ENCODE assay signal across 16 cellular contexts in the genomic region with DNA sequence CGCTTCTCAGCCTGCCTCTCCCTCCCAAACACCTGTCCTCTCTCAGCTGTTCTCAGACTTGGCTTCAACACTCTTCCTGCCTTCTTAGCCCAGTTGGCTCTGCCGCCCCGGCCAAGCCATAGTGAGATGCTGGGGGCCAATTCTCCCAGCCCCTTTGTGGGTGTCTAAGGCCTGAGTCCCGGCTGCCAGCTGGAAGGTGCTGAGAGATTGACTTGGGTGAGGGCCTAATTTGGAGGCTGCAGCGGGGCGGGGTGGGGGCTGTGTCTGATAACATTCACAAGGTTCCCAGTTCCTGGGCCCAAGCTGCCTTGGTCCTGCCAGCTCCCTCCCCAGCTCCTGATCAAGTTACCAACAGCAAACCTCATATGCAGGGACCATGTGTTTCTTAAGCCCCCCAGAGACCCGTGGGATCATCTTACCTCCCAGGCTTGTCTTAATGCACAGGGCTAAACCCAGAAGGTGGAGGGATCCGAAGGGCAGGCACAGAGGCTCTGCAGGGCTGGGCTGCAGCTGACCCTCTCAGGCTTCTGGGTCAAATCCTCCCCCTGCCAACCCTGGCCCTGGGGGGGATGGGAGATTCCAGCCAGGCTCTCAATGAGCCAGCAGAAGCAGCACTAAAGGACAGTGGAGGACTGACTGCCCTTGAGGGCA. TPM values are rescaled to one million over a fixed set of nuclear protein-coding genes. Genes with fewer than 3 reads are reported as not detected.
A peak's percentile ranks its signal among the peaks of the same experiment; 100 is the strongest.
DNase-seq lines count a peak whose midpoint lies in the region; ATAC-seq and TF ChIP-seq lines count a peak whose summit lies in the region.
"Had no signal": no experiment of that assay in that cellular context is flagged by ENCODE, and none has a peak within 500 bp of the region (broad histone marks: within the 10 kb centered on the region; RNA-seq: fewer than 3 reads in every experiment).

No MANE protein-coding gene starts in this region.

- TF ChIP-seq POLR2A in esophagus squamous epithelium (IDR thresholded peaks at IDR 0.05) = no peak

- H3K4me3 ChIP-seq in esophagus squamous epithelium (no peak overlapping the region), SK-N-SH (ENCODE audit: low read depth in 2 of 2, low read length in 1 of 2) (no peak overlapping the region)
- no peak overlapping the region for H3K4me3 ChIP-seq in CD8-positive, alpha-beta memory T cell (ENCODE audit: low read length)
- H3K4me3 ChIP-seq: tibial artery had no signal

- no peaks in the 10 kb centered on the region for H3K79me2 ChIP-seq in SK-N-SH (ENCODE audit: insufficient read depth)

- no peak overlapping the region for H3K4me2 ChIP-seq in SK-N-SH

- no peaks in the 10 kb centered on the region for H4K20me1 ChIP-seq in SK-N-SH (ENCODE audit: insufficient read depth)

- H3K27me3 ChIP-seq in esophagus squamous epithelium (no peaks in the 10 kb centered on the region), SK-N-SH (ENCODE audit: insufficient read depth) (no peaks in the 10 kb centered on the region), foreskin keratinocyte (no peaks in the 10 kb centered on the region)
- H3K27me3 ChIP-seq in CD8-positive, alpha-beta memory T cell (ENCODE audit: insufficient read depth, low read length, poor library complexity, severe bottlenecking) = no peaks in the 10 kb centered on the region
- H3K27me3 ChIP-seq: tibial artery had no signal

- H3K36me3 ChIP-seq in esophagus squamous epithelium (peaks cover 0 to 16% (median 6%) of the 10 kb centered on the region in 3 donors), SK-N-SH (replicated peaks in 1 of 2; ENCODE audit: control insufficient read depth in 1 of 2, insufficient read depth in 2 of 2, low read length in 1 of 2) (no peaks in the 10 kb centered on the region)
- no peaks in the 10 kb centered on the region for H3K36me3 ChIP-seq in CD8-positive, alpha-beta memory T cell (ENCODE audit: insufficient read depth, low read length)

- H3F3A ChIP-seq in SK-N-SH (replicated peaks; ENCODE audit: insufficient read depth) = no peaks in the 10 kb centered on the region

- H2AFZ ChIP-seq in SK-N-SH (ENCODE audit: low read depth) = no peak overlapping the region

- H3K36me3 Mint-ChIP-seq in CD14-positive monocyte = peaks cover 27 to 36% of the 10 kb centered on the region in 2 donors
- peaks cover 0 to 2% (median 0%) of the 10 kb centered on the region in 3 donors for H3K36me3 Mint-ChIP-seq in CD8-positive, alpha-beta memory T cell

- TF ChIP-seq EP300 in SK-N-SH (IDR thresholded peaks at IDR 0.05; ENCODE audit: borderline replicate concordance in 1 of 2, low read depth in 1 of 2, low read length in 1 of 2) = no peak

- TF ChIP-seq RAD21 in SK-N-SH (IDR thresholded peaks at IDR 0.05; ENCODE audit: low read length) = no peak

- H3K4me1 Mint-ChIP-seq in CD14-positive monocyte = peaks cover 5% of the 10 kb centered on the region
- peaks cover 0 to 1% (median 0%) of the 10 kb centered on the region in 3 donors for H3K4me1 Mint-ChIP-seq in CD8-positive, alpha-beta memory T cell

- peaks cover 9 to 71% (median 23%) of the 10 kb centered on the region in 3 donors for H3K4me1 ChIP-seq in esophagus squamous epithelium
- no peaks in the 10 kb centered on the region for H3K4me1 ChIP-seq in CD8-positive, alpha-beta memory T cell (ENCODE audit: insufficient read depth, low read length)
- no peaks in the 10 kb centered on the region for H3K4me1 ChIP-seq in SK-N-SH (ENCODE audit: control insufficient read depth in 1 of 2, insufficient read depth in 2 of 2, low read depth in 1 of 2, low read length in 1 of 2)
- peaks cover 10% of the 10 kb centered on the region for H3K4me1 ChIP-seq in foreskin keratinocyte

- POLR2A ChIA-PET in CD8-positive, alpha-beta memory T cell (lab: Charles Lee) = no interaction called here
- POLR2A ChIA-PET in SK-N-SH (lab: Yijun Ruan, JAX) = no interaction called here

- ATAC-seq in GM19035 (IDR thresholded peaks at IDR 0.05; ENCODE audit: unreplicated experiment) (no peak), foreskin keratinocyte (no peak)
- ATAC-seq: activated T-cell treated with anti-CD3 and anti-CD28 coated beads, Interleukin-2, amount 50 U/mL, for 4 hours had no signal

- TF ChIP-seq CTCF in CD14-positive monocyte (IDR thresholded peaks at IDR 0.05) = no peak
- TF ChIP-seq CTCF in esophagus squamous epithelium (IDR thresholded peaks at IDR 0.05) = no peak
- TF ChIP-seq CTCF in SK-N-SH (IDR thresholded peaks at IDR 0.05) = no peak
- no peak for TF ChIP-seq CTCF in foreskin keratinocyte (conservative IDR thresholded peaks at IDR 0.05)

- no peak overlapping the region for H3K9ac ChIP-seq in SK-N-SH

- intact Hi-C loops in CD14-positive monocyte (cut with micrococcal nuclease) (no loop called here), esophagus squamous epithelium (cut with DNase I) (no loop called here)

- peak overlapping the region in 4 of 7 donors; percentile 26 to 79 (median 54) for H3K27ac Mint-ChIP-seq in CD14-positive monocyte
- H3K27ac Mint-ChIP-seq in CD8-positive, alpha-beta memory T cell = no peak overlapping the region

- no peaks in the 10 kb centered on the region for H3K27me3 Mint-ChIP-seq in CD14-positive monocyte (ENCODE audit: low read depth in 3 of 3)
- peaks cover 0 to 2% of the 10 kb centered on the region in 2 donors for H3K27me3 Mint-ChIP-seq in CD8-positive, alpha-beta memory T cell

- H3K27ac ChIP-seq in esophagus squamous epithelium (peak overlapping the region in 3 of 4 donors; percentile 10 to 33 (median 23)), SK-N-SH (ENCODE audit: low read depth in 2 of 2, low read length in 1 of 2) (no peak overlapping the region), foreskin keratinocyte (no peak overlapping the region)
- no peak overlapping the region for H3K27ac ChIP-seq in CD8-positive, alpha-beta memory T cell (ENCODE audit: low read depth, low read length)
- H3K27ac ChIP-seq: tibial artery had no signal

- H3K4me3 Mint-ChIP-seq in CD14-positive monocyte = no peak overlapping the region
- no peak overlapping the region for H3K4me3 Mint-ChIP-seq in CD8-positive, alpha-beta memory T cell
- H3K4me3 Mint-ChIP-seq: activated T-cell treated with anti-CD3 and anti-CD28 coated beads, Interleukin-2, amount 50 U/mL, for 4 hours had no signal

- no peaks in the 10 kb centered on the region for H3K9me2 ChIP-seq in SK-N-SH

- no peaks in the 10 kb centered on the region for H3K9me3 ChIP-seq in esophagus squamous epithelium
- H3K9me3 ChIP-seq in CD8-positive, alpha-beta memory T cell (ENCODE audit: low read length) = no peaks in the 10 kb centered on the region
- no peaks in the 10 kb centered on the region for H3K9me3 ChIP-seq in SK-N-SH
- H3K9me3 ChIP-seq: tibial artery had no signal

- 49 to 62% methylated on average over 4 to 5 of the region's 8 CpGs for WGBS in esophagus squamous epithelium, 2 donors
- whole genome bisulfite sequencing in SK-N-SH (ENCODE audit: low lambda C conversion rate) = 69% methylated on average over 5 of the region's 8 CpGs

- H3K9me3 Mint-ChIP-seq in CD14-positive monocyte = peaks cover 0 to 3% (median 0%) of the 10 kb centered on the region in 7 donors
- H3K9me3 Mint-ChIP-seq in CD8-positive, alpha-beta memory T cell = no peaks in the 10 kb centered on the region
- H3K9me3 Mint-ChIP-seq: activated T-cell treated with anti-CD3 and anti-CD28 coated beads, Interleukin-2, amount 50 U/mL, for 4 hours had no signal

- DNase-seq in CD14-positive monocyte (ENCODE audit: low spot score) = no peak
- DNase-seq in NCI-H524 (lab: John Stamatoyannopoulos, UW) = peak; percentile 84 to 95
- no peak for DNase-seq in esophagus squamous epithelium (lab: John Stamatoyannopoulos, UW)
- peak; percentile 99 for DNase-seq in myocyte (ENCODE audit: low read depth)
- no peak for DNase-seq in CD8-positive, alpha-beta memory T cell
- DNase-seq in SK-N-SH = no peak
- DNase-seq in foreskin keratinocyte = no peak
- DNase-seq: activated CD4-positive, alpha-beta T cell treated with anti-CD3 and anti-CD28 coated beads for 4 hours; activated T-cell treated with anti-CD3 and anti-CD28 coated beads, Interleukin-2, amount 50 U/mL, for 4 hours; cerebellar nuclear complex; GDM1; NCI-H1417 treated with DMSO at 0.1 percent for 48 hours; NCI-H774; T-helper 9 cell; tibial artery had no signal

- CTCF ChIA-PET in CD8-positive, alpha-beta memory T cell (lab: Charles Lee) = interaction anchor here (0.8 kb wide), 1 partner anchor 15 kb away, joined by 3 read pairs; no protein-coding TSS in a partner anchor
- CTCF ChIA-PET in SK-N-SH (lab: Yijun Ruan, JAX) = interaction anchor here (2.4 to 2.7 kb wide), 2 partner anchors 10 to 15 kb away, joined by 7 to 18 read pairs; a partner anchor contains a TSS

TF ChIP-seq in SK-N-SH, 30 proteins besides CTCF, POLR2A, EP300 and RAD21 (continues in another document):
- no peak for TF ChIP-seq FOSL2 (IDR thresholded peaks at IDR 0.05; ENCODE audit: borderline replicate concordance, low read depth)
- TF ChIP-seq NFIC (IDR thresholded peaks at IDR 0.05; ENCODE audit: borderline replicate concordance) = no peak
- TF ChIP-seq ELF1 (IDR thresholded peaks at IDR 0.05) = no peak
- TF ChIP-seq JUND (IDR thresholded peaks at IDR 0.05) = no peak
- TF ChIP-seq NRF1 (IDR thresholded peaks at IDR 0.05; ENCODE audit: low read depth, low read length) = no peak
- no peak for TF ChIP-seq RXRA (IDR thresholded peaks at IDR 0.05; ENCODE audit: borderline replicate concordance, low read depth)
- no peak for TF ChIP-seq POLR2AphosphoS5 (IDR thresholded peaks at IDR 0.05; ENCODE audit: low read depth, low read length)
- TF ChIP-seq, protein P1, sequence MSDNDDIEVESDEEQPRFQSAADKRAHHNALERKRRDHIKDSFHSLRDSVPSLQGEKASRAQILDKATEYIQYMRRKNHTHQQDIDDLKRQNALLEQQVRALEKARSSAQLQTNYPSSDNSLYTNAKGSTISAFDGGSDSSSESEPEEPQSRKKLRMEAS (IDR thresholded peaks at IDR 0.05; ENCODE audit: low read depth) = no peak

RNA-seq across cellular contexts. Expression of a gene that starts 9.8 kb away (rescaled TPM):
- polyA plus RNA-seq in CD14-positive monocyte (1 to 10 TPM; 1.8 to 2.0 TPM), SK-N-SH (2012; rRNA removed) (1.1 and 1.2 TPM in 2 replicates), foreskin keratinocyte (2.0 and 2.4 TPM in 2 replicates)
- total RNA-seq in esophagus squamous epithelium (1 to 10 TPM; 2.1 to 4.6 (median 3.9) TPM), myocyte (31.9 and 50.6 TPM in 2 replicates), foreskin keratinocyte (2.9 and 3.2 TPM in 2 replicates)
- 9.4 TPM for polyA plus RNA-seq in myocyte (2012)
- 1 to 10 TPM; 1.8 to 3.8 TPM for total RNA-seq in CD8-positive, alpha-beta memory T cell
- polyA plus RNA-seq in CD8-positive, alpha-beta memory T cell = not detected
- 0.70 and 0.90 TPM in 2 replicates for polyA plus RNA-seq in SK-N-SH (2012; cell fraction: cytosol; rRNA removed)
- 1.5 and 1.7 TPM in 2 replicates for polyA plus RNA-seq in SK-N-SH (2012; cell fraction: nucleus; rRNA removed)

RNA-seq across cellular contexts. Expression of a gene that starts 26.3 kb away (rescaled TPM):
- polyA plus RNA-seq in CD14-positive monocyte = 1 to 10 TPM; 3.1 to 4.0 TPM
- total RNA-seq in esophagus squamous epithelium = 10 to 100 TPM in 3 of 4 donors, 1 to 10 TPM in 1; 7.2 to 23.8 (median 11.5) TPM
- 22.4 and 27.0 TPM in 2 replicates for total RNA-seq in myocyte
- polyA plus RNA-seq in myocyte (2012) = 4.8 TPM
- 10 to 100 TPM; 21.8 to 22.7 TPM for total RNA-seq in CD8-positive, alpha-beta memory T cell
- polyA plus RNA-seq in CD8-positive, alpha-beta memory T cell = 9.8 TPM
- polyA plus RNA-seq in SK-N-SH (2012; rRNA removed) = 3.8 and 5.3 TPM in 2 replicates
- polyA plus RNA-seq in SK-N-SH (2012; cell fraction: cytosol; rRNA removed) = 4.6 and 5.0 TPM in 2 replicates
- 5.8 and 10.6 TPM in 2 replicates for polyA plus RNA-seq in SK-N-SH (2012; cell fraction: nucleus; rRNA removed)
- 17.2 and 19.0 TPM in 2 replicates for total RNA-seq in foreskin keratinocyte
- polyA plus RNA-seq in foreskin keratinocyte = 6.8 and 8.2 TPM in 2 replicates

Comparison
In these comparisons a context has a peak if more than half of its experiments do, and no peak if none do; other contexts are left out.
1. DNase-seq: peak in NCI-H524 (2 of 2) and myocyte (single experiment); none in CD14-positive monocyte (single experiment), esophagus squamous epithelium (single experiment), CD8-positive, alpha-beta memory T cell (0 of 5), SK-N-SH (single experiment) and foreskin keratinocyte (0 of 2).
2. H3K27ac Mint-ChIP-seq: peak in CD14-positive monocyte (4 of 7); none in CD8-positive, alpha-beta memory T cell (0 of 8).
3. H3K27ac ChIP-seq: peak in esophagus squamous epithelium (3 of 4); none in CD8-positive, alpha-beta memory T cell (single experiment), SK-N-SH (0 of 2) and foreskin keratinocyte (single experiment).